Comparison of ENCODE assay signal across 8 cellular contexts in the genomic region with DNA sequence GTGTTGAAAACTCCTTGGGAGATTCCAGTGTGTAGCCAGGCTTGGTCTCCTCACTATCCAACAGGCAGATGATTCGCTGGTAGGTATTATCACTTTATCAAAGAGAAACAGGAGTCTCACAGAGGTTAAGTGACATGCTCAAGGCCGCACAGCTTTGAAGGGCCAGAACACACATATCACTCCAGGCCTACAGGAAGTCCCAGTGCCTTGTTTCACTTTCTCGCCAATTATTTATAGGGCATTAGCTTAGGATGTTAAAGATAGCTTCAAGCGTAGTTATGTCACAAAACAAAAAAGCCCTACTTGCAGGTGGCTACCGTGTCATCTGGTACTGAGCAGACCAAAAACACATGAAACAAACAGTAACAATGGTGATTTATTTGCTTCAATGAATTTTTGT. TPM values are rescaled to one million over a fixed set of nuclear protein-coding genes. Genes with fewer than 3 reads are reported as not detected.
A peak's percentile ranks its signal among the peaks of the same experiment; 100 is the strongest.
DNase-seq lines count a peak whose midpoint lies in the region; ATAC-seq lines count a peak whose summit lies in the region.

No MANE protein-coding gene starts in this region.

- H3K4me3 ChIP-seq in CD4-positive, CD25-positive, alpha-beta regulatory T cell (ENCODE audit: low read depth, low read length) = peak overlapping the region; percentile 21

- ATAC-seq in CD4-positive, CD25-positive, alpha-beta regulatory T cell (ENCODE audit: low read depth in 2 of 2) = peak in 1 of 2 donors; percentile 39
- ATAC-seq in GM19372 (IDR thresholded peaks at IDR 0.05; ENCODE audit: low read depth, unreplicated experiment) (peak; percentile 59), HG03039 (IDR thresholded peaks at IDR 0.05; ENCODE audit: unreplicated experiment) (peak; percentile 63)

- DNase-seq in CD4-positive, CD25-positive, alpha-beta regulatory T cell = peak in 1 of 3 donors; percentile 45
- no peak for DNase-seq in activated CD4-positive, alpha-beta T cell treated with anti-CD3 and anti-CD28 coated beads for 1 hour
- DNase-seq in HUDEP-2 (lab: John Stamatoyannopoulos, UW; ENCODE audit: unreplicated experiment in 76 of 76) (no peak), CD1c-positive myeloid dendritic cell (ENCODE audit: extremely low spot score) (no peak), cerebellum (ENCODE audit: low spot score) (no peak)

- H3K27ac Mint-ChIP-seq in CD4-positive, CD25-positive, alpha-beta regulatory T cell = peak overlapping the region; percentile 33 to 79 (median 70)
- H3K27ac Mint-ChIP-seq in activated naive CD8-positive, alpha-beta T cell = no peak overlapping the region

- H3K4me1 ChIP-seq in CD4-positive, CD25-positive, alpha-beta regulatory T cell (ENCODE audit: control insufficient read depth, insufficient read depth, low read length, poor library complexity, severe bottlenecking) = peaks cover 47% of the 10 kb centered on the region

- H3K9me3 Mint-ChIP-seq in CD4-positive, CD25-positive, alpha-beta regulatory T cell = no peaks in the 10 kb centered on the region
- no peaks in the 10 kb centered on the region for H3K9me3 Mint-ChIP-seq in activated naive CD8-positive, alpha-beta T cell (ENCODE audit: low read depth)

- H3K27me3 ChIP-seq in CD4-positive, CD25-positive, alpha-beta regulatory T cell (ENCODE audit: control insufficient read depth, insufficient read depth, low read length) = no peaks in the 10 kb centered on the region

- H3K9me3 ChIP-seq in CD4-positive, CD25-positive, alpha-beta regulatory T cell (ENCODE audit: control insufficient read depth in 2 of 2, low read length in 2 of 2) = no peaks in the 10 kb centered on the region

- H3K36me3 Mint-ChIP-seq in CD4-positive, CD25-positive, alpha-beta regulatory T cell = no peaks in the 10 kb centered on the region
- peaks cover 2% of the 10 kb centered on the region for H3K36me3 Mint-ChIP-seq in activated naive CD8-positive, alpha-beta T cell

- no peaks in the 10 kb centered on the region for H3K36me3 ChIP-seq in CD4-positive, CD25-positive, alpha-beta regulatory T cell (ENCODE audit: control insufficient read depth, insufficient read depth, low read length)

- H3K27me3 Mint-ChIP-seq in CD4-positive, CD25-positive, alpha-beta regulatory T cell = no peaks in the 10 kb centered on the region
- H3K27me3 Mint-ChIP-seq in activated naive CD8-positive, alpha-beta T cell = no peaks in the 10 kb centered on the region

- no peak overlapping the region for H3K27ac ChIP-seq in CD4-positive, CD25-positive, alpha-beta regulatory T cell (ENCODE audit: insufficient read depth, low read length, poor library complexity, severe bottlenecking)

- peak overlapping the region in 3 of 4 donors; percentile 2 to 39 (median 33) for H3K4me3 Mint-ChIP-seq in CD4-positive, CD25-positive, alpha-beta regulatory T cell
- peak overlapping the region; percentile 6 for H3K4me3 Mint-ChIP-seq in activated naive CD8-positive, alpha-beta T cell

- peaks cover 50 to 85% (median 73%) of the 10 kb centered on the region in 4 donors for H3K4me1 Mint-ChIP-seq in CD4-positive, CD25-positive, alpha-beta regulatory T cell
- peaks cover 92% of the 10 kb centered on the region for H3K4me1 Mint-ChIP-seq in activated naive CD8-positive, alpha-beta T cell (ENCODE audit: low read depth)

RNA-seq across cellular contexts. Expression of a gene that starts 13.2 kb away (rescaled TPM):
- 49.9 TPM for total RNA-seq in CD4-positive, CD25-positive, alpha-beta regulatory T cell
- polyA plus RNA-seq in CD4-positive, CD25-positive, alpha-beta regulatory T cell = 10 to 100 TPM in 1 of 4 donors, 1 to 10 TPM in 3; 6.3 to 10.1 (median 8.1) TPM
- total RNA-seq in cerebellum = 174 TPM
